1 cellular context compared by ENCODE assay signal in the genomic region with DNA sequence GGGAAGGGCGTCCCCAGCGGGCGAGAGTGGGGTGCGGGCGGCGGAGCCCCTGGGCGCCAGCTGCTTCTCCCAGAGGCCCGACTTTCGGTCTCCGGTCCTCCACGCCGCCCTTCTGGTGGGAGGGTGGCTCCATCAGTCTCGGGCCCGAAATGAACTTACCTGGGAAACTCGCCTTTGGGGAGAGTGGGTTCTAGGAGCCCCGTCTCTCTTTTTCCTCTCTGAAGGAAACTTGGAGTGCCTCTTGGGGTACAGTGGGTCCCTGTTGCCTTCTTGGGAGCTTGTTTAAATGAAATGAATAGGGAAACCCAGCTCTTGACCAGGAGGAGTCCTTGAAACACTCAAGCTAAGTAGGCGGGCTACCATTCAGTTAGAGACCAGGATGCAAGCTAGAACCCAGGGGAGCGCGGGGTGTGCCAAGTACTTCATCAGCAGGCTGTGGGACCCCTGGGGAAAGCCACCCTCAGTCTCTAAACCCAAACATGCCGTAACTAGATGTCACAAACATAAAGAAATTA.
TF ChIP-seq lines count a peak whose summit lies in the region.

No MANE protein-coding gene starts in this region.

TF ChIP-seq in A549, 52 proteins besides CTCF, POLR2A, EP300 and RAD21 (continued from another document):
- TF ChIP-seq, protein P1, sequence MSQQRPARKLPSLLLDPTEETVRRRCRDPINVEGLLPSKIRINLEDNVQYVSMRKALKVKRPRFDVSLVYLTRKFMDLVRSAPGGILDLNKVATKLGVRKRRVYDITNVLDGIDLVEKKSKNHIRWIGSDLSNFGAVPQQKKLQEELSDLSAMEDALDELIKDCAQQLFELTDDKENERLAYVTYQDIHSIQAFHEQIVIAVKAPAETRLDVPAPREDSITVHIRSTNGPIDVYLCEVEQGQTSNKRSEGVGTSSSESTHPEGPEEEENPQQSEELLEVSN (IDR thresholded peaks at IDR 0.05; ENCODE audit: borderline replicate concordance, low read depth) = no peak
- TF ChIP-seq HOXB5 (CRISPR knock-in tag; IDR thresholded peaks at IDR 0.05) (no peak), RFX5 (IDR thresholded peaks at IDR 0.05) (no peak), HDAC2 (IDR thresholded peaks at IDR 0.05) (no peak), MYC (IDR thresholded peaks at IDR 0.05; ENCODE audit: borderline replicate concordance, low read length) (no peak), ZSCAN20 (CRISPR knock-in tag; IDR thresholded peaks at IDR 0.05) (no peak), RNF2 (IDR thresholded peaks at IDR 0.05; ENCODE audit: borderline replicate concordance, low read depth) (no peak), POLR2AphosphoS2 (conservative IDR thresholded peaks at IDR 0.05; ENCODE audit: low read length) (no peak)
- TF ChIP-seq, protein P2, sequence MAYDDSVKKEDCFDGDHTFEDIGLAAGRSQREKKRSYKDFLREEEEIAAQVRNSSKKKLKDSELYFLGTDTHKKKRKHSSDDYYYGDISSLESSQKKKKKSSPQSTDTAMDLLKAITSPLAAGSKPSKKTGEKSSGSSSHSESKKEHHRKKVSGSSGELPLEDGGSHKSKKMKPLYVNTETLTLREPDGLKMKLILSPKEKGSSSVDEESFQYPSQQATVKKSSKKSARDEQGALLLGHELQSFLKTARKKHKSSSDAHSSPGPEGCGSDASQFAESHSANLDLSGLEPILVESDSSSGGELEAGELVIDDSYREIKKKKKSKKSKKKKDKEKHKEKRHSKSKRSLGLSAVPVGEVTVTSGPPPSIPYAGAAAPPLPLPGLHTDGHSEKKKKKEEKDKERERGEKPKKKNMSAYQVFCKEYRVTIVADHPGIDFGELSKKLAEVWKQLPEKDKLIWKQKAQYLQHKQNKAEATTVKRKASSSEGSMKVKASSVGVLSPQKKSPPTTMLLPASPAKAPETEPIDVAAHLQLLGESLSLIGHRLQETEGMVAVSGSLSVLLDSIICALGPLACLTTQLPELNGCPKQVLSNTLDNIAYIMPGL (CRISPR knock-in tag; IDR thresholded peaks at IDR 0.05; ENCODE audit: borderline replicate concordance) = no peak
- TF ChIP-seq, protein P3, sequence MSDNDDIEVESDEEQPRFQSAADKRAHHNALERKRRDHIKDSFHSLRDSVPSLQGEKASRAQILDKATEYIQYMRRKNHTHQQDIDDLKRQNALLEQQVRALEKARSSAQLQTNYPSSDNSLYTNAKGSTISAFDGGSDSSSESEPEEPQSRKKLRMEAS (IDR thresholded peaks at IDR 0.05) = no peak
- TF ChIP-seq, protein P4, sequence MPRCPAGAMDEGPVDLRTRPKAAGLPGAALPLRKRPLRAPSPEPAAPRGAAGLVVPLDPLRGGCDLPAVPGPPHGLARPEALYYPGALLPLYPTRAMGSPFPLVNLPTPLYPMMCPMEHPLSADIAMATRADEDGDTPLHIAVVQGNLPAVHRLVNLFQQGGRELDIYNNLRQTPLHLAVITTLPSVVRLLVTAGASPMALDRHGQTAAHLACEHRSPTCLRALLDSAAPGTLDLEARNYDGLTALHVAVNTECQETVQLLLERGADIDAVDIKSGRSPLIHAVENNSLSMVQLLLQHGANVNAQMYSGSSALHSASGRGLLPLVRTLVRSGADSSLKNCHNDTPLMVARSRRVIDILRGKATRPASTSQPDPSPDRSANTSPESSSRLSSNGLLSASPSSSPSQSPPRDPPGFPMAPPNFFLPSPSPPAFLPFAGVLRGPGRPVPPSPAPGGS (IDR thresholded peaks at IDR 0.05) = no peak
